Comparison of ENCODE assay signal across 8 cellular contexts in the genomic region with DNA sequence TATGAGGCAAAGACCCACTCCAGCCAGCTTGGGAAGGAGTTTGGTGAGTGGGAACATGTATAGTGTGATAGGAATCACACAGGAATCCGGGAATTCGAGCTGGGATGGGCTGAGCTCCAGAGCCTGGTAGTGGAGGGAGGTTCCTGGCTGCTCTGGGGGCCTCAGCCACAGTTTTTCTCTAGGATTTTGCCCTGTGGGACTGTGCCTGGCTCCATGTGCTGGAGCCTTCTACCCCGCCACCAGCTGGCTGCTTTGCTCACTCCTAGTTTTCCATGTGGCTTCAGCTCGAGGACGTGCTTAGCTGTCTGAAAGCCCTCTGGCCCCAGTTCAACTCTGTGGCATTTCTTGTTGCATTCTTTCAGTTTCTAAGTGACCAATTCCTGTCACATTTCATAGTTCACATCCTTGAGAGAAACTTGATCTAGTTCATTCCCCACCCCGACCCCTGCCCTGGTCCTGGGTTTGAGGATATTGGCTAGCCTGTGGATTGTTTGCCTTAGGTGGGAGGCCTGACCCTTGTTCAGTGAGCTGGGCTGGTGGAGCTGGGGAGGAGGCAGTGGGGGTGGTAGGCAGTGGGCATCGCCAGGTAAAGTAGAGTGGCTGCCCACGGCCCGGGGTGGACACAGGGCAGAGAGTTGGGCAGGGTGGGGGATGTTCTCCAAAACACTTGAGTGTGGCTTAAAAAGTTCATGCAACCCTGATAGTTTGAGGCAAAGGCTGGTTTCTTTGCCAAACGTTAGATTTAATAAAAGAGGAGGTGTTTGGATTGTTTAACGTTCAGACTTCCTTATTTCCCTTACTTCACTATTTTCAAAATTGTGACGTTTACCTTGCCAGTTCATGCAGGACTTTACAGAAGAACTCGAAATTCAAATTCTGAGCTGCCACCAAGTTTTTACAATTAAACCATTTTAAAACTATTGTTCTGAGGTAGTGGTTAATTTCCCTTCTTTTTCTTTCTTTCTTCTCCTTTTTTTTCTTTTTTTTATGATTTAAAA. TPM values are rescaled to one million over a fixed set of nuclear protein-coding genes. Genes with fewer than 3 reads are reported as not detected.
DNase-seq lines count a peak whose midpoint lies in the region; ATAC-seq and TF ChIP-seq lines count a peak whose summit lies in the region.

No MANE protein-coding gene starts in this region.

- H3K36me3 Mint-ChIP-seq in activated B cell treated with CpG ODN at 0.5 μM for 24 hours (ENCODE audit: low read depth) = peaks cover 70% of the 10 kb centered on the region

- CTCF ChIA-PET in activated B cell treated with CpG ODN at 0.5 μM for 24 hours (lab: Charles Lee) = interaction anchor here (0.6 to 2.0 kb wide), 3 partner anchors 42 to 585 kb away, joined by 3 to 6 read pairs (median 3); no protein-coding TSS in a partner anchor

- no peak for ATAC-seq in activated B cell treated with CpG ODN at 0.5 μM for 24 hours (ENCODE audit: low read depth)
- no peak for ATAC-seq in foreskin keratinocyte
- no peak for ATAC-seq in HG03571 (IDR thresholded peaks at IDR 0.05; ENCODE audit: unreplicated experiment)

- H3K27ac Mint-ChIP-seq in activated B cell treated with CpG ODN at 0.5 μM for 24 hours = peak overlapping the region; percentile 76

- POLR2A ChIA-PET in activated B cell treated with CpG ODN at 0.5 μM for 24 hours (lab: Charles Lee) = interaction anchor here (0.5 to 2.2 kb wide), 8 partner anchors 15 to 1021 kb away, joined by 3 to 7 read pairs (median 4); no protein-coding TSS in a partner anchor

- peak overlapping the region; percentile 74 for H3K4me3 Mint-ChIP-seq in activated B cell treated with CpG ODN at 0.5 μM for 24 hours

- no peaks in the 10 kb centered on the region for H3K27me3 ChIP-seq in foreskin keratinocyte

- H3K27ac ChIP-seq in foreskin keratinocyte = no peak overlapping the region

- H3K4me1 Mint-ChIP-seq in activated B cell treated with CpG ODN at 0.5 μM for 24 hours = peaks cover 71% of the 10 kb centered on the region

- H3K4me1 ChIP-seq in foreskin keratinocyte = no peaks in the 10 kb centered on the region

- no peaks in the 10 kb centered on the region for H3K9me3 Mint-ChIP-seq in activated B cell treated with CpG ODN at 0.5 μM for 24 hours

- intact Hi-C loops in activated B cell treated with CpG ODN at 0.5 μM for 24 hours (cut with micrococcal nuclease) = loop anchor here (10.0 kb wide), 1 partner anchor 319 kb away; no protein-coding TSS in a partner anchor
- intact Hi-C loops in head of caudate nucleus (cut with DNase I) = no loop called here
- intact Hi-C loops in posterior cingulate gyrus (cut with DNase I) = no loop called here

- TF ChIP-seq CTCF in AG09319 (IDR thresholded peaks at IDR 0.05; ENCODE audit: low read depth, low read length) (peak; percentile 43), GM20000 (IDR thresholded peaks at IDR 0.05; ENCODE audit: extremely low read depth, missing control alignments) (no peak), activated B cell treated with CpG ODN at 0.5 μM for 24 hours (IDR thresholded peaks at IDR 0.05) (no peak), foreskin keratinocyte (conservative IDR thresholded peaks at IDR 0.05) (no peak)

- H3K27me3 Mint-ChIP-seq in activated B cell treated with CpG ODN at 0.5 μM for 24 hours = no peaks in the 10 kb centered on the region

- DNase-seq in AG09319 (ENCODE audit: extremely low read depth, low read depth) (peak; percentile 49), GM20000 (ENCODE audit: low spot score) (peak; percentile 52), activated B cell treated with CpG ODN at 0.5 μM for 24 hours (no peak), head of caudate nucleus (peak in 41 of 42 donors; percentile 47 to 88 (median 72)), posterior cingulate gyrus (peak in 9 of 10 donors; percentile 46 to 94 (median 63)), foreskin keratinocyte (no peak)
- DNase-seq in activated CD4-positive, alpha-beta T cell treated with anti-CD3 and anti-CD28 coated beads, Interleukin-2, amount 50 U/mL, for 4 hours = no peak

RNA-seq across cellular contexts. Expression of a gene that starts 5.2 kb away (rescaled TPM):
- total RNA-seq in activated B cell treated with CpG ODN at 0.5 μM for 24 hours (60.7 and 79.6 TPM in 2 replicates), foreskin keratinocyte (36.9 and 53.3 TPM in 2 replicates)
- polyA plus RNA-seq in foreskin keratinocyte = 20.2 and 24.2 TPM in 2 replicates

Comparison
In these comparisons a context has a peak if more than half of its experiments do, and no peak if none do; other contexts are left out.
1. DNase-seq: peak in AG09319 (single experiment), GM20000 (single experiment), head of caudate nucleus (41 of 42) and posterior cingulate gyrus (9 of 10); none in activated B cell treated with CpG ODN at 0.5 μM for 24 hours (single experiment), foreskin keratinocyte (0 of 2) and activated CD4-positive, alpha-beta T cell treated with anti-CD3 and anti-CD28 coated beads, Interleukin-2, amount 50 U/mL, for 4 hours (0 of 2).